Comparison of ENCODE assay signal across 19 cellular contexts in genomic region chr22:40757071-40757470, GRCh38.
DNase-seq lines count a peak whose midpoint lies in the region; TF ChIP-seq lines count a peak whose summit lies in the region.
"Had no signal": no experiment of that assay in that cellular context is flagged by ENCODE, and none has a peak within 500 bp of the region (broad histone marks: within the 10 kb centered on the region; RNA-seq: fewer than 3 reads in every experiment).

No MANE protein-coding gene starts in this region.

- H3K27me3 ChIP-seq in adipocyte (replicated peaks; ENCODE audit: control insufficient read depth, insufficient read depth, low read length), result no peaks in the 10 kb centered on the region
- no peaks in the 10 kb centered on the region for H3K27me3 ChIP-seq in smooth muscle cell (ENCODE audit: low read depth)
- H3K27me3 ChIP-seq: BLaER1 treated with 17β-estradiol and CSF1 and Interleukin-3, amounts not matched to agents 10 nM and 100 nM; SJSA1 had no signal

- peak; percentile 35 for DNase-seq in DMS153 (lab: John Stamatoyannopoulos, UW)
- DNase-seq in DMS153 treated with DMSO at 0.1 percent for 48 hours (lab: John Stamatoyannopoulos, UW; ENCODE audit: unreplicated experiment), result no peak
- DNase-seq in adipocyte (ENCODE audit: low read depth), result peak; percentile 42
- peak; percentile 6 to 41 for DNase-seq in foreskin fibroblast
- DNase-seq in smooth muscle cell (lab: John Stamatoyannopoulos, UW; ENCODE audit: unreplicated experiment), result no peak
- DNase-seq in OCI-M2 (lab: John Stamatoyannopoulos, UW; ENCODE audit: unreplicated experiment), result no peak
- no peak for DNase-seq in GM19238 (ENCODE audit: insufficient read length, low spot score)
- no peak for DNase-seq in progenitor cell of endocrine pancreas (ENCODE audit: low spot score, unreplicated experiment)
- DNase-seq: activated CD4-positive, alpha-beta memory T cell treated with anti-CD3 and anti-CD28 coated beads, Interleukin-2, amount 10 ng/mL, durations not matched to agents 7 days and 5 days; activated naive CD4-positive, alpha-beta T cell treated with anti-CD3 and anti-CD28 coated beads, Interleukin-2, amount 50 U/mL, for 16 hours; activated T-cell treated with anti-CD3 and anti-CD28 coated beads, Interleukin-2, amount 50 U/mL, for 4 hours; DMS 273 treated with DMSO at 0.1 percent for 48 hours; KG1; naive B cell; T-helper 17 cell had no signal

- H3K27ac ChIP-seq in smooth muscle cell (ENCODE audit: low read depth), result peak overlapping the region; percentile 3
- H3K27ac ChIP-seq: BLaER1 treated with 17β-estradiol and CSF1 and Interleukin-3, amounts not matched to agents 10 nM and 100 nM; parathyroid adenoma; SJSA1 had no signal

- TF ChIP-seq CTCF in foreskin fibroblast (IDR thresholded peaks at IDR 0.05; ENCODE audit: low read depth, low read length) (no peak), smooth muscle cell (IDR thresholded peaks at IDR 0.05; ENCODE audit: borderline replicate concordance, insufficient read depth, poor library complexity, severe bottlenecking) (no peak), progenitor cell of endocrine pancreas (IDR thresholded peaks at IDR 0.05; ENCODE audit: unreplicated experiment) (no peak)

- H3K4me1 Mint-ChIP-seq in progenitor cell of endocrine pancreas (ENCODE audit: low read depth), result no peaks in the 10 kb centered on the region
- H3K4me1 Mint-ChIP-seq: activated CD4-positive, alpha-beta memory T cell treated with anti-CD3 and anti-CD28 coated beads, Interleukin-2, amount 10 ng/mL, durations not matched to agents 7 days and 5 days had no signal

- WGBS in smooth muscle cell (ENCODE audit: low lambda C conversion rate), result 87% methylated on average over 3 of the region's 3 CpGs

- no peak overlapping the region for H3K27ac Mint-ChIP-seq in progenitor cell of endocrine pancreas
- H3K27ac Mint-ChIP-seq: activated CD4-positive, alpha-beta memory T cell treated with anti-CD3 and anti-CD28 coated beads, Interleukin-2, amount 10 ng/mL, durations not matched to agents 7 days and 5 days; T-helper 17 cell had no signal

- no peaks in the 10 kb centered on the region for H3K79me2 ChIP-seq in smooth muscle cell (ENCODE audit: low read depth)
- H3K79me2 ChIP-seq: parathyroid adenoma had no signal

- H3K36me3 ChIP-seq in adipocyte (ENCODE audit: control insufficient read depth, insufficient read depth, low read length, severe bottlenecking), result no peaks in the 10 kb centered on the region
- H3K36me3 ChIP-seq in smooth muscle cell (ENCODE audit: low read depth), result no peaks in the 10 kb centered on the region
- H3K36me3 ChIP-seq: BLaER1 treated with 17β-estradiol and CSF1 and Interleukin-3, amounts not matched to agents 10 nM and 100 nM; SJSA1 had no signal

- H3K4me2 ChIP-seq in smooth muscle cell, result no peak overlapping the region
- H3K4me2 ChIP-seq: BLaER1 treated with 17β-estradiol and CSF1 and Interleukin-3, amounts not matched to agents 10 nM and 100 nM had no signal

- H3K9me3 Mint-ChIP-seq in progenitor cell of endocrine pancreas (ENCODE audit: low read depth), result no peaks in the 10 kb centered on the region
- H3K9me3 Mint-ChIP-seq: activated CD4-positive, alpha-beta memory T cell treated with anti-CD3 and anti-CD28 coated beads, Interleukin-2, amount 10 ng/mL, durations not matched to agents 7 days and 5 days; activated T-cell treated with anti-CD3 and anti-CD28 coated beads, Interleukin-2, amount 50 U/mL, for 4 hours; naive B cell had no signal

- H3K4me1 ChIP-seq in adipocyte (ENCODE audit: control insufficient read depth, insufficient read depth, low read length) (no peaks in the 10 kb centered on the region), smooth muscle cell (ENCODE audit: low read depth) (no peaks in the 10 kb centered on the region)
- H3K4me1 ChIP-seq: parathyroid adenoma, SJSA1 had no signal

- no peaks in the 10 kb centered on the region for H3F3A ChIP-seq in smooth muscle cell (ENCODE audit: low read depth)

- H3K9me3 ChIP-seq in adipocyte (ENCODE audit: control insufficient read depth, low read length) (no peaks in the 10 kb centered on the region), smooth muscle cell (replicated peaks; ENCODE audit: low read depth) (no peaks in the 10 kb centered on the region)
- H3K9me3 ChIP-seq: SJSA1 had no signal

- H3K27me3 Mint-ChIP-seq in progenitor cell of endocrine pancreas, result no peaks in the 10 kb centered on the region
- H3K27me3 Mint-ChIP-seq: naive B cell, T-helper 17 cell had no signal

- H3K9ac ChIP-seq in adipocyte (ENCODE audit: low read length), result no peak overlapping the region
- no peak overlapping the region for H3K9ac ChIP-seq in smooth muscle cell (ENCODE audit: low read depth)
- H3K9ac ChIP-seq: BLaER1 treated with 17β-estradiol and CSF1 and Interleukin-3, amounts not matched to agents 10 nM and 100 nM; parathyroid adenoma had no signal

- H3K4me3 ChIP-seq in adipocyte (ENCODE audit: low read length) (no peak overlapping the region), foreskin fibroblast (ENCODE audit: low read depth in 1 of 2, low read length in 2 of 2) (no peak overlapping the region), smooth muscle cell (no peak overlapping the region)
- H3K4me3 ChIP-seq: BLaER1 treated with 17β-estradiol and CSF1 and Interleukin-3, amounts not matched to agents 10 nM and 100 nM; lung; SJSA1 had no signal

- H3K4me3 Mint-ChIP-seq in progenitor cell of endocrine pancreas (ENCODE audit: low read depth), result no peak overlapping the region
- H3K4me3 Mint-ChIP-seq: activated CD4-positive, alpha-beta memory T cell treated with anti-CD3 and anti-CD28 coated beads, Interleukin-2, amount 10 ng/mL, durations not matched to agents 7 days and 5 days; activated T-cell treated with anti-CD3 and anti-CD28 coated beads, Interleukin-2, amount 50 U/mL, for 4 hours; naive B cell; T-helper 17 cell had no signal

- H2AFZ ChIP-seq in smooth muscle cell (ENCODE audit: low read depth), result no peak overlapping the region
- H2AFZ ChIP-seq: parathyroid adenoma had no signal

- H4K20me1 ChIP-seq in smooth muscle cell (ENCODE audit: low read depth), result no peaks in the 10 kb centered on the region
- H4K20me1 ChIP-seq: BLaER1 treated with 17β-estradiol and CSF1 and Interleukin-3, amounts not matched to agents 10 nM and 100 nM had no signal

- no peaks in the 10 kb centered on the region for H3K36me3 Mint-ChIP-seq in progenitor cell of endocrine pancreas (ENCODE audit: insufficient read depth)
- H3K36me3 Mint-ChIP-seq: naive B cell had no signal

Comparison
In these comparisons a context has a peak if more than half of its experiments do, and no peak if none do; other contexts are left out.
1. DNase-seq: peak in DMS153 (single experiment), adipocyte (single experiment) and foreskin fibroblast (2 of 2); none in DMS153 treated with DMSO at 0.1 percent for 48 hours (single experiment), smooth muscle cell (single experiment), OCI-M2 (single experiment), GM19238 (single experiment) and progenitor cell of endocrine pancreas (single experiment).